Comparison of ENCODE assay signal across 1 cellular context in genomic region chr19:46488551-46488950, GRCh38.
TF ChIP-seq lines count a peak whose summit lies in the region.

No MANE protein-coding gene starts in this region.

TF ChIP-seq in H1, 55 proteins besides CTCF, POLR2A, EP300 and RAD21:
- TF ChIP-seq EZH2 (IDR thresholded peaks at IDR 0.05; ENCODE audit: low read depth, low read length, severe bottlenecking) (peak; percentile 9), MAFK (IDR thresholded peaks at IDR 0.05; ENCODE audit: low read depth, low read length) (no peak)
